In the genomic region with DNA sequence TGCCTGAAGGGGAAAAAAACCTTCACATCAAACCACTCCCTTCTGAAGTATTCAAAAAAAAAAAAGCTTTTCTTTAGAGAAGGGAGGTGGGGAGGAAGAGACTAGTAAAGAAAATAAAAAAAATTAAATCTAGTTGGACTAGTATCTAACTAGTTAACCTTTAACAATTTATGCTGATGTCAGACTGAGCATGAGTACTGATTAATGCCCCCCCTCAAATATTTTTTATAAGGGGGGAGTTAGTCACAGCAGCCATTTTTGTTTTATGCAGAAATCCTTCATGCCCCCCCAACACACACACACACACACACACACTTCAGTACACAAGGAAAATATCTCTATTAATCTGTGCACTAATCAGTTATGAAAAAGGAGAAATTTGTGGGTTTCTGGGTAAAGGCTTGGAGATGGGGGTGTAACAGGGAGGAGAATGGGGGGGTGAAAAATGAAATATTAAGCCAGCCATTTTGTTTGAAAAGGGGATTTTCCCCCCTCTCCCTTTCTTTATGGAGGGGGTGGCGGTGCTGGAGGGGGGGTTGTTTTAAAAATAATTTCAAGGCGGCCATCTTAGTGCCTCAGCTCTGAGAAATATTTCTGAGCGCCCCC, we compare ENCODE assay signal across 8 cellular contexts. TPM values are rescaled to one million over a fixed set of nuclear protein-coding genes. Genes with fewer than 3 reads are reported as not detected.
DNase-seq lines count a peak whose midpoint lies in the region; ATAC-seq and TF ChIP-seq lines count a peak whose summit lies in the region.

No MANE protein-coding gene starts in this region.

- H3K27ac ChIP-seq in gastroesophageal sphincter = peak overlapping the region in 3 of 4 donors; percentile 56 to 95 (median 87)

- peak; percentile 39 for DNase-seq in DMS53 treated with DMSO at 0.1 percent for 48 hours (lab: John Stamatoyannopoulos, UW; ENCODE audit: unreplicated experiment)
- no peak for DNase-seq in MG63
- peak; percentile 35 for DNase-seq in activated CD8-positive, alpha-beta memory T cell treated with anti-CD3 and anti-CD28 coated beads, Interleukin-2, amount 50 U/mL, for 4 hours
- peak; percentile 44 for DNase-seq in stimulated activated CD4-positive, alpha-beta T cell treated with anti-CD3 and anti-CD28 coated beads, Interleukin-4, amount 100 ng/mL, for 1 hour
- no peak for DNase-seq in ecto neural progenitor cell (ENCODE audit: low spot score)
- DNase-seq in NCI-H345 treated with DMSO at 0.1 percent for 48 hours (lab: John Stamatoyannopoulos, UW; ENCODE audit: unreplicated experiment) = no peak
- no peak for DNase-seq in T-helper 9 cell

- no peak for TF ChIP-seq CTCF in gastroesophageal sphincter (IDR thresholded peaks at IDR 0.05)

- H3K36me3 ChIP-seq in MG63 = peaks cover 5% of the 10 kb centered on the region; the same call in 1 of the 2 replicates
- peaks cover 0 to 11% of the 10 kb centered on the region in 2 donors for H3K36me3 ChIP-seq in gastroesophageal sphincter

- H3K27me3 ChIP-seq in MG63 = no peaks in the 10 kb centered on the region
- no peaks in the 10 kb centered on the region for H3K27me3 ChIP-seq in gastroesophageal sphincter

- H3K4me1 ChIP-seq in gastroesophageal sphincter = peaks cover 6 to 72% (median 35%) of the 10 kb centered on the region in 3 donors

- TF ChIP-seq POLR2A in gastroesophageal sphincter (IDR thresholded peaks at IDR 0.05) = no peak

- TF ChIP-seq EP300 in gastroesophageal sphincter (IDR thresholded peaks at IDR 0.05) = no peak

- 0% methylated on average over 3 of the region's 3 CpGs; no CpG with 5 or more reads in 1 of the 2 donors for WGBS in gastroesophageal sphincter (ENCODE audit: low coverage in 1 of 2), 2 donors

- no peak for ATAC-seq in gastroesophageal sphincter

- no peaks in the 10 kb centered on the region for H3K9me3 ChIP-seq in MG63
- no peaks in the 10 kb centered on the region for H3K9me3 ChIP-seq in gastroesophageal sphincter

- peak overlapping the region; percentile 25 for H3K4me3 ChIP-seq in MG63
- peak overlapping the region in 1 of 2 donors; percentile 67 for H3K4me3 ChIP-seq in gastroesophageal sphincter

RNA-seq across cellular contexts. Expression of a gene that starts 4.7 kb away (rescaled TPM):
- total RNA-seq in MG63 (2014; rRNA removed; shearing (Covaris generic); ENCODE audit: low replicate concordance) = 49.6 and 51.1 TPM in 2 replicates
- total RNA-seq in gastroesophageal sphincter = 100 to 1,000 TPM in 3 of 4 donors, 10 to 100 TPM in 1; 56.7 to 134 (median 120) TPM

RNA-seq across cellular contexts. Expression of a gene that starts 26.1 kb away (rescaled TPM):
- 18.2 and 38.2 TPM in 2 replicates for total RNA-seq in MG63 (2014; rRNA removed; shearing (Covaris generic); ENCODE audit: low replicate concordance)
- total RNA-seq in gastroesophageal sphincter = 10 to 100 TPM; 12.0 to 18.7 (median 13.7) TPM

RNA-seq across cellular contexts. Expression of a gene that starts 26.5 kb away (rescaled TPM):
- total RNA-seq in MG63 (2014; rRNA removed; shearing (Covaris generic); ENCODE audit: low replicate concordance) = 74.9 and 264 TPM in 2 replicates
- 10 to 100 TPM; 60.5 to 84.7 (median 69.8) TPM for total RNA-seq in gastroesophageal sphincter

RNA-seq across cellular contexts. Expression of a gene that starts 29.0 kb away (rescaled TPM):
- not detected in 2 replicates for total RNA-seq in MG63 (2014; rRNA removed; shearing (Covaris generic); ENCODE audit: low replicate concordance)
- total RNA-seq in gastroesophageal sphincter = 10 to 100 TPM in 3 of 4 donors, 1 to 10 TPM in 1; 6.5 to 41.6 (median 29.6) TPM

RNA-seq across cellular contexts. Expression of a gene that starts 32.2 kb away (rescaled TPM):
- total RNA-seq in MG63 (2014; rRNA removed; shearing (Covaris generic); ENCODE audit: low replicate concordance) = 0.15 and 1.6 TPM in 2 replicates
- 1 to 10 TPM; 1.6 to 5.4 (median 2.1) TPM for total RNA-seq in gastroesophageal sphincter

Comparison
In these comparisons a context has a peak if more than half of its experiments do, and no peak if none do; other contexts are left out.
1. DNase-seq: peak in DMS53 treated with DMSO at 0.1 percent for 48 hours (single experiment), activated CD8-positive, alpha-beta memory T cell treated with anti-CD3 and anti-CD28 coated beads, Interleukin-2, amount 50 U/mL, for 4 hours (single experiment) and stimulated activated CD4-positive, alpha-beta T cell treated with anti-CD3 and anti-CD28 coated beads, Interleukin-4, amount 100 ng/mL, for 1 hour (single experiment); none in MG63 (single experiment), ecto neural progenitor cell (single experiment), NCI-H345 treated with DMSO at 0.1 percent for 48 hours (single experiment) and T-helper 9 cell (single experiment).